16 cellular contexts compared by ENCODE assay signal in genomic region chr6:148500402-148500801, GRCh38.
DNase-seq lines count a peak whose midpoint lies in the region; ATAC-seq and TF ChIP-seq lines count a peak whose summit lies in the region.
"Had no signal": no experiment of that assay in that cellular context is flagged by ENCODE, and none has a peak within 500 bp of the region (broad histone marks: within the 10 kb centered on the region; RNA-seq: fewer than 3 reads in every experiment).

No MANE protein-coding gene starts in this region.

- no peak for ATAC-seq in left cardiac atrium
- no peak for ATAC-seq in CD8-positive, alpha-beta T cell

- no peaks in the 10 kb centered on the region for H3K36me3 Mint-ChIP-seq in CD8-positive, alpha-beta T cell
- H3K36me3 Mint-ChIP-seq in activated T-helper 1 cell treated with anti-CD3 and anti-CD28 coated beads, Interleukin-12 subunit alpha, Interleukin-12 subunit beta, Interleukin-2, Interleukin-4 antibody, amounts not matched to agents 30 ng/mL and 10 ng/mL and 1 ng/mL, durations not matched to agents 14 hours and 24 hours and 36 hours (ENCODE audit: low read depth): no peaks in the 10 kb centered on the region

- H3K4me3 ChIP-seq in left ventricle myocardium inferior (no peak overlapping the region), esophagus muscularis mucosa (no peak overlapping the region), sigmoid colon (no peak overlapping the region), uterus (no peak overlapping the region), adrenal gland (no peak overlapping the region)
- H3K4me3 ChIP-seq in CD8-positive, alpha-beta T cell (ENCODE audit: low read depth, low read length): no peak overlapping the region
- H3K4me3 ChIP-seq: SJCRH30 had no signal

- WGBS in esophagus muscularis mucosa: 80% methylated on average over 2 of the region's 2 CpGs
- 88 to 93% methylated on average over 2 of the region's 2 CpGs for WGBS in sigmoid colon, 2 donors
- WGBS in adrenal gland, 4 donors: 57 to 64% (median 59%) methylated on average over 2 of the region's 2 CpGs

- POLR2A ChIA-PET in CD8-positive, alpha-beta T cell (lab: Charles Lee): no interaction called here

- no peaks in the 10 kb centered on the region for H3K27me3 ChIP-seq in left ventricle myocardium inferior (ENCODE audit: low read depth)
- H3K27me3 ChIP-seq in esophagus muscularis mucosa: no peaks in the 10 kb centered on the region
- H3K27me3 ChIP-seq in sigmoid colon: no peaks in the 10 kb centered on the region
- H3K27me3 ChIP-seq in uterus: no peaks in the 10 kb centered on the region
- H3K27me3 ChIP-seq in CD8-positive, alpha-beta T cell (ENCODE audit: insufficient read depth, low read length): no peaks in the 10 kb centered on the region
- H3K27me3 ChIP-seq in adrenal gland: no peaks in the 10 kb centered on the region
- H3K27me3 ChIP-seq: SJCRH30 had no signal

- TF ChIP-seq POLR2A in esophagus muscularis mucosa (IDR thresholded peaks at IDR 0.05; ENCODE audit: low read depth) (no peak), sigmoid colon (IDR thresholded peaks at IDR 0.05) (no peak), uterus (IDR thresholded peaks at IDR 0.05) (no peak), adrenal gland (IDR thresholded peaks at IDR 0.05) (no peak)

- peaks cover 5% of the 10 kb centered on the region for H3K27me3 Mint-ChIP-seq in CD8-positive, alpha-beta T cell (ENCODE audit: low read depth)
- peaks cover 6% of the 10 kb centered on the region for H3K27me3 Mint-ChIP-seq in activated T-helper 1 cell treated with anti-CD3 and anti-CD28 coated beads, Interleukin-12 subunit alpha, Interleukin-12 subunit beta, Interleukin-2, Interleukin-4 antibody, amounts not matched to agents 30 ng/mL and 10 ng/mL and 1 ng/mL, durations not matched to agents 14 hours and 24 hours and 36 hours (ENCODE audit: insufficient read depth)

- no peak for TF ChIP-seq EP300 in esophagus muscularis mucosa (IDR thresholded peaks at IDR 0.05)
- no peak for TF ChIP-seq EP300 in sigmoid colon (IDR thresholded peaks at IDR 0.05)

- H3K4me1 ChIP-seq in left ventricle myocardium inferior (peaks cover 71% of the 10 kb centered on the region), esophagus muscularis mucosa (peaks cover 20 to 32% (median 28%) of the 10 kb centered on the region in 4 donors), sigmoid colon (peaks cover 0 to 40% (median 28%) of the 10 kb centered on the region in 4 donors), uterus (peaks cover 0 to 10% of the 10 kb centered on the region in 2 donors), adrenal gland (replicated peaks in 1 of 2) (no peaks in the 10 kb centered on the region)
- no peaks in the 10 kb centered on the region for H3K4me1 ChIP-seq in CD8-positive, alpha-beta T cell (ENCODE audit: insufficient read depth, low read length)

- H3K9me3 ChIP-seq in left ventricle myocardium inferior (replicated peaks) (no peaks in the 10 kb centered on the region), esophagus muscularis mucosa (no peaks in the 10 kb centered on the region), sigmoid colon (no peaks in the 10 kb centered on the region), uterus (no peaks in the 10 kb centered on the region), adrenal gland (replicated peaks in 1 of 3) (no peaks in the 10 kb centered on the region)
- H3K9me3 ChIP-seq in CD8-positive, alpha-beta T cell (ENCODE audit: low read length): no peaks in the 10 kb centered on the region
- H3K9me3 ChIP-seq: SJCRH30 had no signal

- no peaks in the 10 kb centered on the region for H3K9me3 Mint-ChIP-seq in CD8-positive, alpha-beta T cell
- no peaks in the 10 kb centered on the region for H3K9me3 Mint-ChIP-seq in activated T-helper 1 cell treated with anti-CD3 and anti-CD28 coated beads, Interleukin-12 subunit alpha, Interleukin-12 subunit beta, Interleukin-2, Interleukin-4 antibody, amounts not matched to agents 30 ng/mL and 10 ng/mL and 1 ng/mL, durations not matched to agents 14 hours and 24 hours and 36 hours
- H3K9me3 Mint-ChIP-seq: endodermal cell had no signal

- DNase-seq in left ventricle myocardium inferior (no peak), left cardiac atrium (no peak), esophagus muscularis mucosa (ENCODE audit: extremely low spot score) (no peak), sigmoid colon (no peak), uterus (no peak), adrenal gland (no peak)
- DNase-seq in CD8-positive, alpha-beta T cell: no peak
- DNase-seq in activated T-helper 1 cell treated with anti-CD3 and anti-CD28 coated beads, Interleukin-12 subunit alpha, Interleukin-12 subunit beta, Interleukin-2, Interleukin-4 antibody, amounts not matched to agents 30 ng/mL and 10 ng/mL and 1 ng/mL, durations not matched to agents 14 hours and 24 hours and 36 hours (ENCODE audit: low spot score): no peak
- DNase-seq: DMS79; endodermal cell; NCI-H1092 treated with DMSO at 0.1 percent for 48 hours; NCI-H2081; NCI-H524; SJCRH30; stimulated activated CD4-positive, alpha-beta T cell treated with anti-CD3 and anti-CD28 coated beads, Interleukin-4, amount 100 ng/mL, for 24 hours had no signal

- no peaks in the 10 kb centered on the region for H3K4me1 Mint-ChIP-seq in CD8-positive, alpha-beta T cell (ENCODE audit: low read depth)
- no peaks in the 10 kb centered on the region for H3K4me1 Mint-ChIP-seq in activated T-helper 1 cell treated with anti-CD3 and anti-CD28 coated beads, Interleukin-12 subunit alpha, Interleukin-12 subunit beta, Interleukin-2, Interleukin-4 antibody, amounts not matched to agents 30 ng/mL and 10 ng/mL and 1 ng/mL, durations not matched to agents 14 hours and 24 hours and 36 hours (ENCODE audit: low read depth)
- H3K4me1 Mint-ChIP-seq: endodermal cell had no signal

- CTCF ChIA-PET in CD8-positive, alpha-beta T cell (lab: Charles Lee): no interaction called here

- intact Hi-C loops in left ventricle myocardium inferior (cut with micrococcal nuclease): no loop called here
- intact Hi-C loops in left cardiac atrium (cut with DNase I): no loop called here
- intact Hi-C loops in esophagus muscularis mucosa (cut with DNase I): no loop called here
- intact Hi-C loops in sigmoid colon (cut with DNase I): no loop called here
- intact Hi-C loops in uterus (cut with DNase I; ENCODE audit: low total_unique reads): no loop called here
- intact Hi-C loops in CD8-positive, alpha-beta T cell (cut with DNase I, micrococcal nuclease): no loop called here
- intact Hi-C loops in activated T-helper 1 cell treated with anti-CD3 and anti-CD28 coated beads, Interleukin-12 subunit alpha, Interleukin-12 subunit beta, Interleukin-2, Interleukin-4 antibody, amounts not matched to agents 30 ng/mL and 10 ng/mL and 1 ng/mL, durations not matched to agents 14 hours and 24 hours and 36 hours (cut with micrococcal nuclease): no loop called here
- intact Hi-C loops in adrenal gland (cut with DNase I): no loop called here

- no peak overlapping the region for H3K4me3 Mint-ChIP-seq in CD8-positive, alpha-beta T cell
- no peak overlapping the region for H3K4me3 Mint-ChIP-seq in activated T-helper 1 cell treated with anti-CD3 and anti-CD28 coated beads, Interleukin-12 subunit alpha, Interleukin-12 subunit beta, Interleukin-2, Interleukin-4 antibody, amounts not matched to agents 30 ng/mL and 10 ng/mL and 1 ng/mL, durations not matched to agents 14 hours and 24 hours and 36 hours
- H3K4me3 Mint-ChIP-seq: endodermal cell had no signal

- TF ChIP-seq CTCF in left ventricle myocardium inferior (IDR thresholded peaks at IDR 0.05; ENCODE audit: borderline replicate concordance) (no peak), esophagus muscularis mucosa (IDR thresholded peaks at IDR 0.05) (no peak), sigmoid colon (IDR thresholded peaks at IDR 0.05) (no peak), uterus (IDR thresholded peaks at IDR 0.05) (no peak), adrenal gland (IDR thresholded peaks at IDR 0.05) (no peak)
- TF ChIP-seq CTCF in CD8-positive, alpha-beta T cell (IDR thresholded peaks at IDR 0.05): no peak

- H3K27ac Mint-ChIP-seq in CD8-positive, alpha-beta T cell: no peak overlapping the region
- no peak overlapping the region for H3K27ac Mint-ChIP-seq in activated T-helper 1 cell treated with anti-CD3 and anti-CD28 coated beads, Interleukin-12 subunit alpha, Interleukin-12 subunit beta, Interleukin-2, Interleukin-4 antibody, amounts not matched to agents 30 ng/mL and 10 ng/mL and 1 ng/mL, durations not matched to agents 14 hours and 24 hours and 36 hours
- H3K27ac Mint-ChIP-seq: endodermal cell had no signal

- H3K27ac ChIP-seq in left ventricle myocardium inferior (replicated peaks) (peak overlapping the region; percentile 85), esophagus muscularis mucosa (replicated peaks in 1 of 4) (peak overlapping the region; percentile 60 to 77 (median 72)), sigmoid colon (peak overlapping the region; percentile 56 to 73 (median 66)), uterus (peak overlapping the region; percentile 81 to 94), adrenal gland (no peak overlapping the region)
- no peak overlapping the region for H3K27ac ChIP-seq in CD8-positive, alpha-beta T cell (ENCODE audit: low read depth, low read length)
- H3K27ac ChIP-seq: KMS-11, SJCRH30 had no signal

- H3K36me3 ChIP-seq in left ventricle myocardium inferior (no peaks in the 10 kb centered on the region), esophagus muscularis mucosa (no peaks in the 10 kb centered on the region), sigmoid colon (no peaks in the 10 kb centered on the region), uterus (no peaks in the 10 kb centered on the region), adrenal gland (replicated peaks in 1 of 2) (no peaks in the 10 kb centered on the region)
- H3K36me3 ChIP-seq in CD8-positive, alpha-beta T cell (ENCODE audit: insufficient read depth, low read length): no peaks in the 10 kb centered on the region
- H3K36me3 ChIP-seq: SJCRH30 had no signal

Comparison
In these comparisons a context has a peak if more than half of its experiments do, and no peak if none do; other contexts are left out.
1. H3K27ac ChIP-seq: peak in left ventricle myocardium inferior (single experiment), esophagus muscularis mucosa (4 of 4), sigmoid colon (4 of 4) and uterus (2 of 2); none in CD8-positive, alpha-beta T cell (single experiment) and adrenal gland (0 of 5).